Comparison of ENCODE assay signal across 15 cellular contexts in the genomic region with DNA sequence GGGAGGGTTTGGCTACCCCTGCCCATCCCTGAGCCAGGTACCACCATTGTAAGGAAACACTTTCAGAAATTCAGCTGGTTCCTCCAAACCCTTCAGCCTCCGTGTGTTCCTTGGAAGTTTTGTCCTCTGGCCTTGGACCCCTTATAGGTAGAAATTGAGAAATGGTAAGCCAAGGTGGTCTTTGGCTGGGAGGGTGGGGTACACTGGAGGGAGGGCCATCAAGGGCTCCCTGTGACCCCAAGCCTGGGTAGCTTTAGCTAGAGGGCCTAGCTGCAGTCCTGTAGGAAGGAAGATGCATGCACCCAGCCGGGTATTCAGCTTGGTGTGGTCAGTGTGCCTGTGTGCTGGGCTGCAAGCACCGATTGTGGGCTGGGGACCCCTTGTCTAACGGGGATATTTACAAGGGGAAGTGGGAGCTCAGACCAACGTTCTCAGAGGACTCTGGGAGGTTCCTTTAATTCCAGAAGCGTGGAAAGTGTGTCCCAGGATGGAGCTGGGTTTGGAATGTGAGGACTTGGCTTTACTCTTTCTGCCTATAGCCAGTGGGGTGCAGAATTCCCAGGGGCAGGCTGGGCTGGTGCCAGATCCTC. TPM values are rescaled to one million over a fixed set of nuclear protein-coding genes. Genes with fewer than 3 reads are reported as not detected.
DNase-seq lines count a peak whose midpoint lies in the region; ATAC-seq, FAIRE-seq and TF ChIP-seq lines count a peak whose summit lies in the region.
"Had no signal": no experiment of that assay in that cellular context is flagged by ENCODE, and none has a peak within 500 bp of the region (broad histone marks: within the 10 kb centered on the region; RNA-seq: fewer than 3 reads in every experiment).

No MANE protein-coding gene starts in this region.

- H3K4me1 Mint-ChIP-seq in activated naive CD8-positive, alpha-beta T cell treated with anti-CD3 and anti-CD28 coated beads, Interleukin-2, amount 50 U/mL, for 24 hours, result peaks cover 18% of the 10 kb centered on the region

- no peak overlapping the region for H3K4me3 Mint-ChIP-seq in activated naive CD8-positive, alpha-beta T cell treated with anti-CD3 and anti-CD28 coated beads, Interleukin-2, amount 50 U/mL, for 24 hours
- H3K4me3 Mint-ChIP-seq: stimulated activated naive B cell treated with anti-CD40 and anti-IgM and Interleukin-4, amounts not matched to agents 10 μg/mL and 1 μg/mL and 100 μg/mL, for 72 hours had no signal

- H3K4me3 ChIP-seq in HepG2 (replicated peaks in 1 of 3; ENCODE audit: insufficient read depth in 1 of 3, low read depth in 2 of 3, low read length in 3 of 3) (no peak overlapping the region), right lobe of liver (no peak overlapping the region), liver (ENCODE audit: low read depth in 1 of 3, low read length in 3 of 3) (no peak overlapping the region), vagina (no peak overlapping the region)
- H3K4me3 ChIP-seq: lower lobe of right lung had no signal

- no peaks in the 10 kb centered on the region for H3K9me3 ChIP-seq in HepG2 (ENCODE audit: low read length)
- no peaks in the 10 kb centered on the region for H3K9me3 ChIP-seq in right lobe of liver
- no peaks in the 10 kb centered on the region for H3K9me3 ChIP-seq in liver (ENCODE audit: control insufficient read depth in 4 of 4, low read length in 3 of 4)
- no peaks in the 10 kb centered on the region for H3K9me3 ChIP-seq in vagina
- H3K9me3 ChIP-seq: lower lobe of right lung had no signal

- H3K4me1 ChIP-seq in HepG2 (ENCODE audit: insufficient read depth, low read length) (peaks cover 94% of the 10 kb centered on the region), right lobe of liver (peaks cover 0 to 68% (median 29%) of the 10 kb centered on the region in 4 donors), liver (ENCODE audit: control insufficient read depth in 4 of 4, insufficient read depth in 4 of 4, low read length in 3 of 4) (peaks cover 21 to 86% (median 66%) of the 10 kb centered on the region in 4 donors), vagina (peaks cover 37% of the 10 kb centered on the region)

- TF ChIP-seq EP300 in HepG2 (IDR thresholded peaks at IDR 0.05; ENCODE audit: low read depth in 2 of 2, low read length in 2 of 2) (no peak), HepG2 (CRISPR knock-in tag; IDR thresholded peaks at IDR 0.05; ENCODE audit: borderline replicate concordance) (no peak)

- H3K27me3 ChIP-seq in HepG2 (ENCODE audit: control insufficient read depth in 1 of 2, insufficient read depth in 2 of 2, low read length in 2 of 2) (no peaks in the 10 kb centered on the region), right lobe of liver (no peaks in the 10 kb centered on the region), liver (ENCODE audit: control insufficient read depth in 4 of 4, insufficient read depth in 4 of 4, low read length in 3 of 4) (no peaks in the 10 kb centered on the region), vagina (no peaks in the 10 kb centered on the region)

- H3K27ac ChIP-seq in HepG2 (ENCODE audit: extremely low read length, insufficient read depth, low read length) (peak overlapping the region; percentile 36), right lobe of liver (peak overlapping the region in 1 of 3 donors; percentile 79), liver (ENCODE audit: low read depth in 1 of 2, low read length in 2 of 2) (peak overlapping the region; percentile 83 to 92), vagina (peak overlapping the region; percentile 67)
- H3K27ac ChIP-seq: lower lobe of right lung had no signal

- peaks cover 20% of the 10 kb centered on the region; the same call in 1 of the 2 replicates for H4K20me1 ChIP-seq in HepG2 (ENCODE audit: insufficient read depth, low read length)

- H3K9ac ChIP-seq in HepG2 (ENCODE audit: insufficient read depth, low read depth, low read length), result no peak overlapping the region
- H3K9ac ChIP-seq in liver (ENCODE audit: low read depth in 1 of 2, low read length in 2 of 2), result no peak overlapping the region

- CTCF ChIA-PET in HepG2 (lab: Yijun Ruan, JAX; ENCODE audit: low intra/inter-chr PET ratio, low total read pairs), result interaction anchor here (2.5 to 12.2 kb wide), 2 partner anchors 11 to 22 kb away, joined by 7 to 219 read pairs; partner anchors contain the start of gene NHERF1

- POLR2A ChIA-PET in HepG2 (lab: Yijun Ruan, JAX), result interaction anchor here (1.0 to 29.3 kb wide), 4 partner anchors 15 to 104 kb away, joined by 3 to 1459 read pairs (median 83); partner anchors contain the start of genes NHERF1 and RAB37

- H3K36me3 ChIP-seq in HepG2 (replicated peaks in 1 of 2; ENCODE audit: control insufficient read depth in 1 of 2, insufficient read depth in 2 of 2, low read length in 2 of 2) (peaks cover 38 to 77% of the 10 kb centered on the region in 2 experiments), right lobe of liver (peaks cover 0 to 46% (median 11%) of the 10 kb centered on the region in 4 donors), liver (ENCODE audit: control insufficient read depth in 4 of 4, insufficient read depth in 3 of 4, low read depth in 1 of 4, low read length in 3 of 4) (peaks cover 9 to 26% (median 17%) of the 10 kb centered on the region in 4 donors), vagina (peaks cover 0 to 47% of the 10 kb centered on the region in 2 donors)

- TF ChIP-seq CTCF in HepG2 (CRISPR knock-in tag; IDR thresholded peaks at IDR 0.05) (no peak), right lobe of liver (IDR thresholded peaks at IDR 0.05) (no peak), liver (IDR thresholded peaks at IDR 0.05; ENCODE audit: low read depth, low read length, missing input control) (no peak), vagina (IDR thresholded peaks at IDR 0.05) (no peak)

- H3K9me3 Mint-ChIP-seq in activated naive CD8-positive, alpha-beta T cell treated with anti-CD3 and anti-CD28 coated beads, Interleukin-2, amount 50 U/mL, for 24 hours, result no peaks in the 10 kb centered on the region
- H3K9me3 Mint-ChIP-seq: stimulated activated naive B cell treated with anti-CD40 and anti-IgM and Interleukin-4, amounts not matched to agents 10 μg/mL and 1 μg/mL and 100 μg/mL, for 72 hours had no signal

- peaks cover 39% of the 10 kb centered on the region for H3K36me3 Mint-ChIP-seq in activated naive CD8-positive, alpha-beta T cell treated with anti-CD3 and anti-CD28 coated beads, Interleukin-2, amount 50 U/mL, for 24 hours (ENCODE audit: low read depth)

- DNase-seq in HepG2 (ENCODE audit: low spot score) (no peak), right lobe of liver (no peak), vagina (ENCODE audit: extremely low spot score in 2 of 2) (no peak)
- DNase-seq in activated naive CD8-positive, alpha-beta T cell treated with anti-CD3 and anti-CD28 coated beads, Interleukin-2, amount 50 U/mL, for 24 hours, result no peak
- DNase-seq in stimulated activated CD4-positive, alpha-beta T cell treated with anti-CD3 and anti-CD28 coated beads, Interleukin-2, amount 100 ng/mL, for 24 hours, result no peak
- DNase-seq: GF-D8; lower lobe of right lung; NCI-H524 treated with DMSO at 0.1 percent for 48 hours; PC-3; stimulated activated naive B cell treated with anti-CD40 and anti-IgM and Interleukin-4, amounts not matched to agents 10 μg/mL and 1 μg/mL and 100 μg/mL, for 72 hours had no signal

- H2AFZ ChIP-seq in HepG2 (ENCODE audit: low read length), result no peak overlapping the region

- no peak overlapping the region for H3K4me2 ChIP-seq in HepG2 (ENCODE audit: low read depth, low read length)

- peaks cover 30% of the 10 kb centered on the region for H3K79me2 ChIP-seq in HepG2 (ENCODE audit: insufficient read depth, low read length)

- FAIRE-seq in HepG2 (lab: Jason Lieb, UNC), result no peak
- FAIRE-seq: D721Med had no signal

- intact Hi-C loops in HepG2 (cut with micrococcal nuclease; ENCODE audit: unreplicated experiment), result no loop called here
- intact Hi-C loops in right lobe of liver (cut with DNase I), result no loop called here
- intact Hi-C loops in vagina (cut with DNase I), result no loop called here

- H3K27me3 Mint-ChIP-seq in activated naive CD8-positive, alpha-beta T cell treated with anti-CD3 and anti-CD28 coated beads, Interleukin-2, amount 50 U/mL, for 24 hours, result no peaks in the 10 kb centered on the region
- H3K27me3 Mint-ChIP-seq: stimulated activated naive B cell treated with anti-CD40 and anti-IgM and Interleukin-4, amounts not matched to agents 10 μg/mL and 1 μg/mL and 100 μg/mL, for 72 hours had no signal

- no TSS peak for BruUV-seq in HepG2 (replicated peaks; lab: Mats Ljungman, UMichigan)

- ATAC-seq in HepG2 (peak; percentile 0; the same call in 1 of the 3 replicates), right lobe of liver (no peak), HG03378 (IDR thresholded peaks at IDR 0.05; ENCODE audit: unreplicated experiment) (no peak), HG03571 (IDR thresholded peaks at IDR 0.05; ENCODE audit: unreplicated experiment) (no peak)
- ATAC-seq in activated naive CD8-positive, alpha-beta T cell treated with anti-CD3 and anti-CD28 coated beads, Interleukin-2, amount 50 U/mL, for 24 hours, result no peak
- ATAC-seq: lower lobe of right lung; PC-3; stimulated activated naive B cell treated with anti-CD40 and anti-IgM and Interleukin-4, amounts not matched to agents 10 μg/mL and 1 μg/mL and 100 μg/mL, for 72 hours had no signal

- TF ChIP-seq RAD21 in HepG2 (CRISPR knock-in tag; IDR thresholded peaks at IDR 0.05) (no peak), liver (IDR thresholded peaks at IDR 0.05) (no peak)

- in situ Hi-C loops in HepG2 (cut with HindIII; ENCODE audit: extremely low pct_ligation_motif_present, low pct_unique_long_range_greater_than_20kb), result no loop called here

- H3K27ac Mint-ChIP-seq in activated naive CD8-positive, alpha-beta T cell treated with anti-CD3 and anti-CD28 coated beads, Interleukin-2, amount 50 U/mL, for 24 hours, result peak overlapping the region; percentile 51

- TF ChIP-seq POLR2A in HepG2 (IDR thresholded peaks at IDR 0.05; ENCODE audit: insufficient read depth in 1 of 2, low read depth in 2 of 2, low read length in 2 of 2), result no peak; a peak in 1 of 4 replicates
- TF ChIP-seq POLR2A in right lobe of liver (IDR thresholded peaks at IDR 0.05), result no peak
- no peak for TF ChIP-seq POLR2A in vagina (IDR thresholded peaks at IDR 0.05)

- WGBS in HepG2 (ENCODE audit: low lambda C conversion rate), result 81% methylated on average over 4 of the region's 6 CpGs
- WGBS in right lobe of liver (ENCODE audit: insufficient coverage, low coverage, low lambda C conversion rate, missing lambda C conversion rate), result 30% methylated on average over 5 of the region's 6 CpGs
- WGBS in liver, result 51% methylated on average over 6 of the region's 6 CpGs

RNA-seq across cellular contexts. Expression of gene NAT9, which starts 6.8 kb away (rescaled TPM):
- 37.6 and 44.2 TPM in 2 replicates for total RNA-seq in HepG2 (2016; rRNA removed; fragmentation: Illumina TruSeq; extraction: Trizol)
- 16.5 and 18.6 TPM in 2 replicates for total RNA-seq in HepG2 (2016; cell fraction: cytosol; rRNA removed; fragmentation: Illumina TruSeq; extraction: Trizol; ENCODE audit: low read depth)
- 38.7 and 44.6 TPM in 2 replicates for total RNA-seq in HepG2 (2016; cell fraction: insoluble cytoplasmic fraction; rRNA removed; fragmentation: Illumina TruSeq; extraction: Trizol)
- total RNA-seq in HepG2 (2016; cell fraction: membrane; rRNA removed; fragmentation: Illumina TruSeq; extraction: Trizol), result 25.6 and 29.9 TPM in 2 replicates
- total RNA-seq in HepG2 (2016; cell fraction: nucleus; rRNA removed; fragmentation: Illumina TruSeq; extraction: Trizol), result 44.5 and 46.0 TPM in 2 replicates
- 39.7 and 49.8 TPM in 2 replicates for polyA plus RNA-seq in HepG2 (2011; rRNA removed)
- 37.1 and 45.5 TPM in 2 replicates for polyA plus RNA-seq in HepG2 (2011; cell fraction: cytosol; rRNA removed)
- polyA plus RNA-seq in HepG2 (2011; cell fraction: nucleus; rRNA removed), result 152 and 183 TPM in 2 replicates
- 37.3 and 50.6 TPM in 2 replicates for polyA plus RNA-seq in HepG2 (2012)
- 8.7 and 8.9 TPM in 2 replicates for polyA plus RNA-seq in HepG2 (2016; cell fraction: cytosol; fragmentation: Illumina TruSeq; extraction: Trizol; ENCODE audit: low read depth)
- polyA plus RNA-seq in HepG2 (2016; cell fraction: insoluble cytoplasmic fraction; fragmentation: Illumina TruSeq; extraction: Trizol; ENCODE audit: low read depth), result 35.3 and 35.8 TPM in 2 replicates
- 17.6 and 19.9 TPM in 2 replicates for polyA plus RNA-seq in HepG2 (2016; cell fraction: membrane; fragmentation: Illumina TruSeq; extraction: Trizol; ENCODE audit: low read depth)
- polyA plus RNA-seq in HepG2 (2016; cell fraction: nucleus; fragmentation: Illumina TruSeq; extraction: Trizol; ENCODE audit: insufficient read depth, low read depth), result 74.0 and 80.9 TPM in 2 replicates
- polyA minus RNA-seq in HepG2 (2011; rRNA and poly(A)+ RNA removed; ENCODE audit: low replicate concordance), result 32.3 and 53.7 TPM in 2 replicates
- 12.7 and 14.7 TPM in 2 replicates for polyA minus RNA-seq in HepG2 (2011; cell fraction: cytosol; rRNA and poly(A)+ RNA removed)
- polyA minus RNA-seq in HepG2 (2011; cell fraction: nucleus; rRNA and poly(A)+ RNA removed), result 56.3 and 64.3 TPM in 2 replicates
- 10 to 100 TPM in 5 of 6 experiments, 1 to 10 TPM in 1; 10.0 to 23.0 (median 16.3) TPM for total RNA-seq in right lobe of liver
- 10 to 100 TPM in 1 of 2 donors, 1 to 10 TPM in 1; 8.1 to 25.5 TPM for total RNA-seq in liver
- polyA plus RNA-seq in liver, result 10 to 100 TPM; 15.7 to 18.4 TPM
- total RNA-seq in vagina, result 28.5 TPM

RNA-seq across cellular contexts. Expression of gene NHERF1, which starts 20.9 kb away (rescaled TPM):
- 138 and 169 TPM in 2 replicates for total RNA-seq in HepG2 (2016; rRNA removed; fragmentation: Illumina TruSeq; extraction: Trizol)
- total RNA-seq in HepG2 (2016; cell fraction: cytosol; rRNA removed; fragmentation: Illumina TruSeq; extraction: Trizol; ENCODE audit: low read depth), result 27.0 and 28.2 TPM in 2 replicates
- total RNA-seq in HepG2 (2016; cell fraction: insoluble cytoplasmic fraction; rRNA removed; fragmentation: Illumina TruSeq; extraction: Trizol), result 118 and 171 TPM in 2 replicates
- total RNA-seq in HepG2 (2016; cell fraction: membrane; rRNA removed; fragmentation: Illumina TruSeq; extraction: Trizol), result 64.4 and 79.9 TPM in 2 replicates
- total RNA-seq in HepG2 (2016; cell fraction: nucleus; rRNA removed; fragmentation: Illumina TruSeq; extraction: Trizol), result 75.3 and 85.2 TPM in 2 replicates
- polyA plus RNA-seq in HepG2 (2011; rRNA removed), result 266 and 269 TPM in 2 replicates
- 232 and 243 TPM in 2 replicates for polyA plus RNA-seq in HepG2 (2011; cell fraction: cytosol; rRNA removed)
- polyA plus RNA-seq in HepG2 (2011; cell fraction: nucleus; rRNA removed), result 152 and 164 TPM in 2 replicates
- 209 and 226 TPM in 2 replicates for polyA plus RNA-seq in HepG2 (2012)
- 52.4 and 55.7 TPM in 2 replicates for polyA plus RNA-seq in HepG2 (2016; cell fraction: cytosol; fragmentation: Illumina TruSeq; extraction: Trizol; ENCODE audit: low read depth)
- polyA plus RNA-seq in HepG2 (2016; cell fraction: insoluble cytoplasmic fraction; fragmentation: Illumina TruSeq; extraction: Trizol; ENCODE audit: low read depth), result 275 and 359 TPM in 2 replicates
- polyA plus RNA-seq in HepG2 (2016; cell fraction: membrane; fragmentation: Illumina TruSeq; extraction: Trizol; ENCODE audit: low read depth), result 109 and 126 TPM in 2 replicates
- 248 and 253 TPM in 2 replicates for polyA plus RNA-seq in HepG2 (2016; cell fraction: nucleus; fragmentation: Illumina TruSeq; extraction: Trizol; ENCODE audit: insufficient read depth, low read depth)
- polyA minus RNA-seq in HepG2 (2011; rRNA and poly(A)+ RNA removed; ENCODE audit: low replicate concordance), result 92.0 and 295 TPM in 2 replicates
- polyA minus RNA-seq in HepG2 (2011; cell fraction: cytosol; rRNA and poly(A)+ RNA removed), result 130 and 139 TPM in 2 replicates
- polyA minus RNA-seq in HepG2 (2011; cell fraction: nucleus; rRNA and poly(A)+ RNA removed), result 62.8 and 68.1 TPM in 2 replicates
- 100 to 1,000 TPM; 105 to 218 (median 161) TPM for total RNA-seq in right lobe of liver
- total RNA-seq in liver, result 10 to 100 TPM; 38.1 to 84.1 TPM
- 100 to 1,000 TPM; 105 to 160 TPM for polyA plus RNA-seq in liver
- total RNA-seq in vagina, result 57.2 TPM

RNA-seq across cellular contexts. Expression of gene RAB37, which starts 32.3 kb away (rescaled TPM):
- total RNA-seq in HepG2 (2016; rRNA removed; fragmentation: Illumina TruSeq; extraction: Trizol) (0.91 and 1.1 TPM in 2 replicates), right lobe of liver (10 to 100 TPM in 3 of 6 experiments, 1 to 10 TPM in 3; 5.0 to 14.4 (median 9.0) TPM), liver (1 to 10 TPM; 5.1 to 5.3 TPM), vagina (7.1 TPM)
- 0.30 TPM in 1 of 2 replicates, not detected in the other for total RNA-seq in HepG2 (2016; cell fraction: cytosol; rRNA removed; fragmentation: Illumina TruSeq; extraction: Trizol; ENCODE audit: low read depth)
- total RNA-seq in HepG2 (2016; cell fraction: insoluble cytoplasmic fraction; rRNA removed; fragmentation: Illumina TruSeq; extraction: Trizol), result 0.73 and 1.0 TPM in 2 replicates
- total RNA-seq in HepG2 (2016; cell fraction: membrane; rRNA removed; fragmentation: Illumina TruSeq; extraction: Trizol), result 0.83 and 0.93 TPM in 2 replicates
- 0.96 and 1.3 TPM in 2 replicates for total RNA-seq in HepG2 (2016; cell fraction: nucleus; rRNA removed; fragmentation: Illumina TruSeq; extraction: Trizol)
- polyA plus RNA-seq in HepG2 (2011; rRNA removed) (3.7 and 4.7 TPM in 2 replicates), liver (1 to 10 TPM; 5.9 to 8.8 TPM)
- 2.1 and 2.8 TPM in 2 replicates for polyA plus RNA-seq in HepG2 (2011; cell fraction: cytosol; rRNA removed)
- polyA plus RNA-seq in HepG2 (2011; cell fraction: nucleus; rRNA removed), result 7.0 and 8.4 TPM in 2 replicates
- 1.8 and 2.4 TPM in 2 replicates for polyA plus RNA-seq in HepG2 (2012)
- 0.18 and 0.22 TPM in 2 replicates for polyA plus RNA-seq in HepG2 (2016; cell fraction: cytosol; fragmentation: Illumina TruSeq; extraction: Trizol; ENCODE audit: low read depth)
- 0.83 and 0.93 TPM in 2 replicates for polyA plus RNA-seq in HepG2 (2016; cell fraction: insoluble cytoplasmic fraction; fragmentation: Illumina TruSeq; extraction: Trizol; ENCODE audit: low read depth)
- 0.48 and 0.49 TPM in 2 replicates for polyA plus RNA-seq in HepG2 (2016; cell fraction: membrane; fragmentation: Illumina TruSeq; extraction: Trizol; ENCODE audit: low read depth)
- polyA plus RNA-seq in HepG2 (2016; cell fraction: nucleus; fragmentation: Illumina TruSeq; extraction: Trizol; ENCODE audit: insufficient read depth, low read depth), result 2.4 and 2.8 TPM in 2 replicates
- 2.2 TPM in 1 of 2 replicates, not detected in the other for polyA minus RNA-seq in HepG2 (2011; rRNA and poly(A)+ RNA removed; ENCODE audit: low replicate concordance)
- polyA minus RNA-seq in HepG2 (2011; cell fraction: cytosol; rRNA and poly(A)+ RNA removed), result 0.70 and 2.0 TPM in 2 replicates
- 1.4 and 1.7 TPM in 2 replicates for polyA minus RNA-seq in HepG2 (2011; cell fraction: nucleus; rRNA and poly(A)+ RNA removed)

RNA-seq across cellular contexts. Expression of gene CD300LF, which starts 56.6 kb away (rescaled TPM):
- total RNA-seq in HepG2 (2016; rRNA removed; fragmentation: Illumina TruSeq; extraction: Trizol) (not detected in 2 replicates), right lobe of liver (1 to 10 TPM in 2 of 6 experiments, under 1 TPM in 3, not detected in 1; 0.44 to 2.6 (median 0.74) TPM), liver (1 to 10 TPM; 1.5 to 1.9 TPM), vagina (0.49 TPM)
- total RNA-seq in HepG2 (2016; cell fraction: cytosol; rRNA removed; fragmentation: Illumina TruSeq; extraction: Trizol; ENCODE audit: low read depth), result not detected in 2 replicates
- total RNA-seq in HepG2 (2016; cell fraction: insoluble cytoplasmic fraction; rRNA removed; fragmentation: Illumina TruSeq; extraction: Trizol), result not detected in 2 replicates
- not detected in 2 replicates for total RNA-seq in HepG2 (2016; cell fraction: membrane; rRNA removed; fragmentation: Illumina TruSeq; extraction: Trizol)
- total RNA-seq in HepG2 (2016; cell fraction: nucleus; rRNA removed; fragmentation: Illumina TruSeq; extraction: Trizol), result not detected in 2 replicates
- polyA plus RNA-seq in HepG2 (2011; rRNA removed) (not detected in 2 replicates), liver (under 1 TPM; 0.13 to 0.55 TPM)
- not detected in 2 replicates for polyA plus RNA-seq in HepG2 (2011; cell fraction: cytosol; rRNA removed)
- polyA plus RNA-seq in HepG2 (2011; cell fraction: nucleus; rRNA removed), result not detected in 2 replicates
- polyA plus RNA-seq in HepG2 (2012), result not detected in 2 replicates
- not detected in 2 replicates for polyA plus RNA-seq in HepG2 (2016; cell fraction: cytosol; fragmentation: Illumina TruSeq; extraction: Trizol; ENCODE audit: low read depth)
- polyA plus RNA-seq in HepG2 (2016; cell fraction: insoluble cytoplasmic fraction; fragmentation: Illumina TruSeq; extraction: Trizol; ENCODE audit: low read depth), result not detected in 2 replicates
- not detected in 2 replicates for polyA plus RNA-seq in HepG2 (2016; cell fraction: membrane; fragmentation: Illumina TruSeq; extraction: Trizol; ENCODE audit: low read depth)
- not detected in 2 replicates for polyA plus RNA-seq in HepG2 (2016; cell fraction: nucleus; fragmentation: Illumina TruSeq; extraction: Trizol; ENCODE audit: insufficient read depth, low read depth)
- polyA minus RNA-seq in HepG2 (2011; rRNA and poly(A)+ RNA removed; ENCODE audit: low replicate concordance), result not detected in 2 replicates
- not detected in 2 replicates for polyA minus RNA-seq in HepG2 (2011; cell fraction: cytosol; rRNA and poly(A)+ RNA removed)
- polyA minus RNA-seq in HepG2 (2011; cell fraction: nucleus; rRNA and poly(A)+ RNA removed), result not detected in 2 replicates
- total RNA-seq: PC-3; T-helper 1 cell treated with Interleukin-12 subunit alpha and Interleukin-12 subunit beta and Interleukin-4 antibody, amounts not matched to agents 30 ng/mL and 1 ng/mL, for 36 hours had no signal
